2 cellular contexts compared by ENCODE assay signal in the genomic region with DNA sequence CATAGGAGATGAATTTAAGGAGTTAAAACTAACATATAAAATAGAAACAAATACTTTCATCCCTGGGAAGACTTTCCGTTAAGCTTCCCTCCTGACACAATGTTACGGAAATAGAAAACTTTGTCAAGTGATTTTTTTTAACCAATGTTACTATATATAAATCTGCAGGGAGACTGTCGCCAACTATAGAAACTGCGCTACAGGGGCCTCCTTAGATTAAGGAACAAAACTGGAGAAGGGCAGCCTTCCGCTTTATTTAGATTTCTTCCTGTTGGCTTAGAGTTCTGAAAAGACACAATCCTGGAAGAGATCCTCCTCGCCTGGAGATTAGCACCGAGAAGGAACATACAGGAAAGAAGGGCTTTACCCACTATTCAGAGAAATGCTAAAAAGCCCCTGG.
TF ChIP-seq lines count a peak whose summit lies in the region.

No MANE protein-coding gene starts in this region.

TF ChIP-seq in K562, 482 proteins besides CTCF, POLR2A, EP300 and RAD21:
- no peak for TF ChIP-seq CREB3 (tag; conservative IDR thresholded peaks at IDR 0.05; ENCODE audit: low read depth)
- no peak for TF ChIP-seq SMAD1 (IDR thresholded peaks at IDR 0.05; ENCODE audit: low read depth, low read length, partially characterized antibody)

TF ChIP-seq in liver, 16 proteins besides CTCF, POLR2A, EP300 and RAD21 (continued from another document):
- TF ChIP-seq, protein P1, sequence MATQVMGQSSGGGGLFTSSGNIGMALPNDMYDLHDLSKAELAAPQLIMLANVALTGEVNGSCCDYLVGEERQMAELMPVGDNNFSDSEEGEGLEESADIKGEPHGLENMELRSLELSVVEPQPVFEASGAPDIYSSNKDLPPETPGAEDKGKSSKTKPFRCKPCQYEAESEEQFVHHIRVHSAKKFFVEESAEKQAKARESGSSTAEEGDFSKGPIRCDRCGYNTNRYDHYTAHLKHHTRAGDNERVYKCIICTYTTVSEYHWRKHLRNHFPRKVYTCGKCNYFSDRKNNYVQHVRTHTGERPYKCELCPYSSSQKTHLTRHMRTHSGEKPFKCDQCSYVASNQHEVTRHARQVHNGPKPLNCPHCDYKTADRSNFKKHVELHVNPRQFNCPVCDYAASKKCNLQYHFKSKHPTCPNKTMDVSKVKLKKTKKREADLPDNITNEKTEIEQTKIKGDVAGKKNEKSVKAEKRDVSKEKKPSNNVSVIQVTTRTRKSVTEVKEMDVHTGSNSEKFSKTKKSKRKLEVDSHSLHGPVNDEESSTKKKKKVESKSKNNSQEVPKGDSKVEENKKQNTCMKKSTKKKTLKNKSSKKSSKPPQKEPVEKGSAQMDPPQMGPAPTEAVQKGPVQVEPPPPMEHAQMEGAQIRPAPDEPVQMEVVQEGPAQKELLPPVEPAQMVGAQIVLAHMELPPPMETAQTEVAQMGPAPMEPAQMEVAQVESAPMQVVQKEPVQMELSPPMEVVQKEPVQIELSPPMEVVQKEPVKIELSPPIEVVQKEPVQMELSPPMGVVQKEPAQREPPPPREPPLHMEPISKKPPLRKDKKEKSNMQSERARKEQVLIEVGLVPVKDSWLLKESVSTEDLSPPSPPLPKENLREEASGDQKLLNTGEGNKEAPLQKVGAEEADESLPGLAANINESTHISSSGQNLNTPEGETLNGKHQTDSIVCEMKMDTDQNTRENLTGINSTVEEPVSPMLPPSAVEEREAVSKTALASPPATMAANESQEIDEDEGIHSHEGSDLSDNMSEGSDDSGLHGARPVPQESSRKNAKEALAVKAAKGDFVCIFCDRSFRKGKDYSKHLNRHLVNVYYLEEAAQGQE (IDR thresholded peaks at IDR 0.05): no peak
- TF ChIP-seq JUND (IDR thresholded peaks at IDR 0.05) (no peak), FOXA2 (IDR thresholded peaks at IDR 0.05) (no peak), GABPA (IDR thresholded peaks at IDR 0.05 in 1 of 2, conservative IDR thresholded peaks at IDR 0.05 in 1 of 2) (no peak), SP1 (IDR thresholded peaks at IDR 0.05) (no peak)
